In the genomic region with DNA sequence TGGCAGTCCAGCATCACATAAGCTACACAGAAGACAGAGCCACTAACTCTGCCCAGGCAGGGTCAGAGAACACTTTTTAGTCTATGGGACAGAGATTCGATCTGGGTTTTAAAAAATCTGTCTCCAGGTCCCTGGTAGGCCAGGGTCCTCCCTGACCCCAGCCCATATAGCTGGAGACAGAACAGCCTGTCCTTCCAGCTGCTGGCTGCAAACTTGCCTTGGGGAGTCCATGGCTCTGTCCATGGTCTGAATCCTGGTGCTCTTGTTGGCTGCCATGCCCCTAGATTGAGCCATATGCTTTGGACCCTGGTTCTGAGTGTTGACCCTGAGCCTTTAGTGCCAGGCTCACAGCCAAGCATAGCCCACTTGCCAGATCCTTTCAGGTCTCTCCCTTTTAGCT, we compare ENCODE assay signal across 11 cellular contexts.
"Had no signal": no experiment of that assay in that cellular context is flagged by ENCODE, and none has a peak within 500 bp of the region (broad histone marks: within the 10 kb centered on the region; RNA-seq: fewer than 3 reads in every experiment).

No MANE protein-coding gene starts in this region.

- H3K27ac ChIP-seq: esophagus squamous epithelium, lower lobe of right lung, psoas muscle, spleen, suprapubic skin had no signal

- H3K27me3 ChIP-seq: esophagus squamous epithelium, suprapubic skin had no signal

- H3K4me1 ChIP-seq: lower lobe of right lung, psoas muscle, spleen, suprapubic skin had no signal

- H3K9me3 ChIP-seq: psoas muscle, suprapubic skin had no signal

- H3K4me3 ChIP-seq: esophagus squamous epithelium, lower lobe of right lung, psoas muscle, spleen, suprapubic skin had no signal

- H3K36me3 ChIP-seq: esophagus squamous epithelium, lower lobe of right lung, spleen, suprapubic skin had no signal

- DNase-seq: activated CD4-positive, alpha-beta T cell treated with anti-CD3 and anti-CD28 coated beads, Interleukin-2, amount 50 U/mL, for 4 hours; activated naive CD4-positive, alpha-beta T cell treated with anti-CD3 and anti-CD28 coated beads, Interleukin-2, amount 50 U/mL, for 16 hours; esophagus squamous epithelium; foreskin melanocyte; left cardiac atrium; lower lobe of right lung; midbrain; psoas muscle; spleen; trophoblast cell had no signal
